In genomic region chr11:65892137-65892540, GRCh38 we compare ENCODE assay signal across 8 cellular contexts. TPM values are rescaled to one million over a fixed set of nuclear protein-coding genes. Genes with fewer than 3 reads are reported as not detected.
A peak's percentile ranks its signal among the peaks of the same experiment; 100 is the strongest.
DNase-seq lines count a peak whose midpoint lies in the region; ATAC-seq, FAIRE-seq and TF ChIP-seq lines count a peak whose summit lies in the region.
"Not testable (repeated sequence)": the region's sequence is repeated elsewhere in the genome, so short reads cannot be mapped to it uniquely, and the experiment has no call there.

No MANE protein-coding gene starts in this region.

- H3K4me3 Mint-ChIP-seq in activated CD8-positive, alpha-beta T cell treated with anti-CD3 and anti-CD28 coated beads for 36 hours = peak overlapping the region; percentile 94
- peak overlapping the region; percentile 62 for H3K4me3 Mint-ChIP-seq in mesothelial cell of epicardium

- POLR2A ChIA-PET in activated CD8-positive, alpha-beta T cell treated with anti-CD3 and anti-CD28 coated beads for 36 hours (lab: Charles Lee) = interaction anchor here (0.9 to 28.1 kb wide), 14 partner anchors 8 to 468 kb away, joined by 3 to 560 read pairs (median 4); partner anchors contain the start of genes CFL1, EFEMP2, FOSL1 and MALAT1

- peak overlapping the region; percentile 89 for H3K4me2 ChIP-seq in skeletal muscle satellite cell (ENCODE audit: low read length)

- not testable (repeated sequence) for H3K9me3 Mint-ChIP-seq in activated CD8-positive, alpha-beta T cell treated with anti-CD3 and anti-CD28 coated beads for 36 hours; mesothelial cell of epicardium

- peak; percentile 48 for FAIRE-seq in GM12891 (lab: Jason Lieb, UNC)

- H3K27me3 Mint-ChIP-seq in activated CD8-positive, alpha-beta T cell treated with anti-CD3 and anti-CD28 coated beads for 36 hours = not testable (repeated sequence)
- peaks cover 26% of the 10 kb centered on the region for H3K27me3 Mint-ChIP-seq in mesothelial cell of epicardium (ENCODE audit: low read depth)

- peak overlapping the region; percentile 89 for H3K4me3 ChIP-seq in NT2/D1 (ENCODE audit: insufficient read length, low read depth)
- peak overlapping the region; percentile 67 to 92 (median 81) for H3K4me3 ChIP-seq in breast epithelium
- peak overlapping the region; percentile 66 to 74 for H3K4me3 ChIP-seq in foreskin fibroblast (ENCODE audit: low read depth in 1 of 2, low read length in 2 of 2)
- peak overlapping the region; percentile 74 for H3K4me3 ChIP-seq in skeletal muscle satellite cell (ENCODE audit: low read length)
- peak overlapping the region; percentile 69 to 73 for H3K4me3 ChIP-seq in vagina

- peak overlapping the region; percentile 94 to 99 for H3K27ac ChIP-seq in breast epithelium
- H3K27ac ChIP-seq in vagina = peak overlapping the region; percentile 97

- TF ChIP-seq CTCF in activated CD8-positive, alpha-beta T cell treated with anti-CD3 and anti-CD28 coated beads for 36 hours (IDR thresholded peaks at IDR 0.05); breast epithelium (IDR thresholded peaks at IDR 0.05); foreskin fibroblast (IDR thresholded peaks at IDR 0.05; ENCODE audit: low read depth, low read length); mesothelial cell of epicardium (IDR thresholded peaks at IDR 0.05; ENCODE audit: unreplicated experiment); vagina (IDR thresholded peaks at IDR 0.05): not testable (repeated sequence)

- peaks cover 42% of the 10 kb centered on the region for H3K36me3 Mint-ChIP-seq in activated CD8-positive, alpha-beta T cell treated with anti-CD3 and anti-CD28 coated beads for 36 hours (ENCODE audit: low read depth)
- H3K36me3 Mint-ChIP-seq in mesothelial cell of epicardium = not testable (repeated sequence)

- peak; percentile 6 for ATAC-seq in activated CD8-positive, alpha-beta T cell treated with anti-CD3 and anti-CD28 coated beads for 36 hours

- H3K27me3 ChIP-seq in NT2/D1 (ENCODE audit: insufficient read depth, insufficient read length) = peaks cover 14% of the 10 kb centered on the region
- not testable (repeated sequence) for H3K27me3 ChIP-seq in breast epithelium; skeletal muscle satellite cell (ENCODE audit: control insufficient read depth, insufficient read depth, low read length); vagina

- H3K4me1 ChIP-seq in NT2/D1 (ENCODE audit: insufficient read depth, insufficient read length) (peaks cover 17% of the 10 kb centered on the region), breast epithelium (peaks cover 21 to 25% of the 10 kb centered on the region in 2 donors), skeletal muscle satellite cell (ENCODE audit: control insufficient read depth, insufficient read depth, low read length) (peaks cover 77% of the 10 kb centered on the region), vagina (peaks cover 60% of the 10 kb centered on the region)

- not testable (repeated sequence) for DNase-seq in GM12891 (ENCODE audit: insufficient read length, low spot score); NT2/D1 (ENCODE audit: low read depth, low spot score); breast epithelium (ENCODE audit: low spot score in 2 of 2); foreskin fibroblast; mesothelial cell of epicardium (ENCODE audit: low spot score in 2 of 2, unreplicated experiment in 2 of 2); vagina (ENCODE audit: extremely low spot score in 2 of 2)
- DNase-seq in activated CD8-positive, alpha-beta T cell treated with anti-CD3 and anti-CD28 coated beads for 36 hours = peak; percentile 75

- H3K36me3 ChIP-seq in NT2/D1 (ENCODE audit: insufficient read depth, insufficient read length, low read length) = peaks cover 57% of the 10 kb centered on the region
- not testable (repeated sequence) for H3K36me3 ChIP-seq in breast epithelium, vagina
- H3K36me3 ChIP-seq in skeletal muscle satellite cell (ENCODE audit: insufficient read depth, low read length) = peaks cover 52% of the 10 kb centered on the region

- peaks cover 55% of the 10 kb centered on the region for H3K4me1 Mint-ChIP-seq in activated CD8-positive, alpha-beta T cell treated with anti-CD3 and anti-CD28 coated beads for 36 hours (ENCODE audit: low read depth)
- peaks cover 38% of the 10 kb centered on the region for H3K4me1 Mint-ChIP-seq in mesothelial cell of epicardium

- TF ChIP-seq POLR2A in GM12891 (IDR thresholded peaks at IDR 0.05; ENCODE audit: low read depth, low read length); breast epithelium (IDR thresholded peaks at IDR 0.05); vagina (IDR thresholded peaks at IDR 0.05): not testable (repeated sequence)

- H3K9me3 ChIP-seq in NT2/D1 (ENCODE audit: insufficient read depth, low read length); breast epithelium; skeletal muscle satellite cell (replicated peaks; ENCODE audit: low read length); vagina: not testable (repeated sequence)

- CTCF ChIA-PET in activated CD8-positive, alpha-beta T cell treated with anti-CD3 and anti-CD28 coated beads for 36 hours (lab: Charles Lee) = interaction anchor here (0.6 to 10.5 kb wide), 11 partner anchors 9 to 224 kb away, joined by 3 to 283 read pairs (median 5); partner anchors contain the start of genes CFL1, EFEMP2, FOSL1 and MUS81

- intact Hi-C loops in activated CD8-positive, alpha-beta T cell treated with anti-CD3 and anti-CD28 coated beads for 36 hours (cut with micrococcal nuclease) = loop anchor here (10.0 kb wide), 1 partner anchor 73 kb away; the partner anchor contains the start of gene SART1
- intact Hi-C loops in breast epithelium (cut with DNase I; ENCODE audit: low total_unique reads); vagina (cut with DNase I): not testable (repeated sequence)

- peak overlapping the region; percentile 75 for H3K27ac Mint-ChIP-seq in activated CD8-positive, alpha-beta T cell treated with anti-CD3 and anti-CD28 coated beads for 36 hours
- H3K27ac Mint-ChIP-seq in mesothelial cell of epicardium = not testable (repeated sequence)

- peak overlapping the region; percentile 99 for H3K9ac ChIP-seq in NT2/D1 (ENCODE audit: insufficient read length, low read depth)
- H3K9ac ChIP-seq in skeletal muscle satellite cell (ENCODE audit: low read depth, low read length) = peak overlapping the region; percentile 86

RNA-seq across cellular contexts. Expression of gene CCDC85B, which starts 1.7 kb away (rescaled TPM):
- 39.0 TPM for polyA plus RNA-seq in GM12891 (2012; ENCODE audit: low read depth, missing spikeins)
- 10 to 100 TPM; 68.8 to 72.4 TPM for total RNA-seq in activated CD8-positive, alpha-beta T cell treated with anti-CD3 and anti-CD28 coated beads for 36 hours
- 10 to 100 TPM; 30.3 to 91.1 (median 41.9) TPM for total RNA-seq in breast epithelium
- total RNA-seq in mesothelial cell of epicardium = 12.3 to 13.8 TPM (median 12.8 TPM) in 3 replicates
- 48.1 and 61.1 TPM in 2 replicates for total RNA-seq in skeletal muscle satellite cell (2012; rRNA removed)
- 76.4 TPM for total RNA-seq in vagina

RNA-seq across cellular contexts. Expression of gene FIBP, which starts 3.9 kb away (rescaled TPM):
- polyA plus RNA-seq in GM12891 (2012; ENCODE audit: low read depth, missing spikeins) = 90.9 TPM
- total RNA-seq in activated CD8-positive, alpha-beta T cell treated with anti-CD3 and anti-CD28 coated beads for 36 hours = 10 to 100 TPM; 78.8 to 79.9 TPM
- total RNA-seq in breast epithelium (10 to 100 TPM; 51.2 to 68.5 (median 51.7) TPM), mesothelial cell of epicardium (62.4 to 63.9 TPM (median 62.9 TPM) in 3 replicates), vagina (78.6 TPM)
- 173 and 237 TPM in 2 replicates for total RNA-seq in skeletal muscle satellite cell (2012; rRNA removed)

RNA-seq across cellular contexts. Expression of gene FOSL1, which starts 8.0 kb away (rescaled TPM):
- 3.7 TPM for polyA plus RNA-seq in GM12891 (2012; ENCODE audit: low read depth, missing spikeins)
- total RNA-seq in activated CD8-positive, alpha-beta T cell treated with anti-CD3 and anti-CD28 coated beads for 36 hours = 10 to 100 TPM in 1 of 2 experiments, 1 to 10 TPM in 1; 9.9 to 10.2 TPM
- total RNA-seq in breast epithelium (10 to 100 TPM in 1 of 3 donors, 1 to 10 TPM in 2; 2.4 to 17.0 (median 7.2) TPM), mesothelial cell of epicardium (2.7 to 4.3 TPM (median 3.1 TPM) in 3 replicates), vagina (20.9 TPM)
- 65.9 and 97.2 TPM in 2 replicates for total RNA-seq in skeletal muscle satellite cell (2012; rRNA removed)

RNA-seq across cellular contexts. Expression of gene CTSW, which starts 12.5 kb away (rescaled TPM):
- polyA plus RNA-seq in GM12891 (2012; ENCODE audit: low read depth, missing spikeins) = 3.3 TPM
- total RNA-seq in activated CD8-positive, alpha-beta T cell treated with anti-CD3 and anti-CD28 coated beads for 36 hours = 100 to 1,000 TPM; 124 to 126 TPM
- total RNA-seq in breast epithelium (1 to 10 TPM; 1.6 to 4.0 (median 1.9) TPM), mesothelial cell of epicardium (not detected in 3 replicates), vagina (0.74 TPM)
- 0.25 and 0.44 TPM in 2 replicates for total RNA-seq in skeletal muscle satellite cell (2012; rRNA removed)

RNA-seq across cellular contexts. Expression of gene EFEMP2, which starts 19.5 kb away (rescaled TPM):
- 4.7 TPM for polyA plus RNA-seq in GM12891 (2012; ENCODE audit: low read depth, missing spikeins)
- total RNA-seq in activated CD8-positive, alpha-beta T cell treated with anti-CD3 and anti-CD28 coated beads for 36 hours = 10 to 100 TPM; 17.1 to 18.0 TPM
- total RNA-seq in breast epithelium = 10 to 100 TPM; 34.5 to 75.0 (median 57.0) TPM
- total RNA-seq in mesothelial cell of epicardium = 203 to 216 TPM (median 211 TPM) in 3 replicates
- total RNA-seq in skeletal muscle satellite cell (2012; rRNA removed) = 40.1 and 69.7 TPM in 2 replicates
- total RNA-seq in vagina = 57.9 TPM
